2 cellular contexts compared by ENCODE assay signal in genomic region chr7:73830618-73830871, GRCh38.
TF ChIP-seq lines count a peak whose summit lies in the region.

No MANE protein-coding gene starts in this region.

TF ChIP-seq in HepG2, 621 proteins besides CTCF, POLR2A, EP300 and RAD21:
- no peak for TF ChIP-seq MTA3 (CRISPR knock-in tag; IDR thresholded peaks at IDR 0.05)
- TF ChIP-seq ZNF883 (CRISPR knock-in tag; IDR thresholded peaks at IDR 0.05; ENCODE audit: not compliant biosample characterization), result no peak
- no peak for TF ChIP-seq ZNF282 (IDR thresholded peaks at IDR 0.05; ENCODE audit: partially characterized antibody)
- no peak for TF ChIP-seq ZNF251 (CRISPR knock-in tag; IDR thresholded peaks at IDR 0.05)
- TF ChIP-seq ATF7 (IDR thresholded peaks at IDR 0.05), result no peak
- no peak for TF ChIP-seq ATF7 (CRISPR knock-in tag; IDR thresholded peaks at IDR 0.05)
- TF ChIP-seq HOMEZ (CRISPR knock-in tag; IDR thresholded peaks at IDR 0.05; ENCODE audit: low read depth), result 0 out of 2 replicates have a peak, but pooled peaks have one; percentile 3
- no peak for TF ChIP-seq GZF1 (CRISPR knock-in tag; IDR thresholded peaks at IDR 0.05)
- no peak for TF ChIP-seq ZNF792 (CRISPR knock-in tag; IDR thresholded peaks at IDR 0.05)
- TF ChIP-seq TAF15 (IDR thresholded peaks at IDR 0.05; ENCODE audit: low read depth, low read length, poor library complexity, severe bottlenecking), result no peak
- TF ChIP-seq SMAD1 (CRISPR knock-in tag; IDR thresholded peaks at IDR 0.05; ENCODE audit: borderline replicate concordance, low read depth), result peak; percentile 4; the same call in 1 of the 2 replicates
- TF ChIP-seq ZNF567 (CRISPR knock-in tag; IDR thresholded peaks at IDR 0.05; ENCODE audit: borderline replicate concordance), result 0 out of 2 replicates have a peak, but pooled peaks have one; percentile 2
- no peak for TF ChIP-seq NCOR1 (IDR thresholded peaks at IDR 0.05; ENCODE audit: borderline replicate concordance, low read length)
- TF ChIP-seq FOXA1 (IDR thresholded peaks at IDR 0.05), result no peak
- no peak for TF ChIP-seq FOXA1 (CRISPR knock-in tag; IDR thresholded peaks at IDR 0.05)
- 0 out of 2 replicates have a peak, but pooled peaks have one; percentile 47 for TF ChIP-seq ZBTB10 (CRISPR knock-in tag; IDR thresholded peaks at IDR 0.05; ENCODE audit: borderline replicate concordance)
- no peak for TF ChIP-seq ZNF296 (CRISPR knock-in tag; conservative IDR thresholded peaks at IDR 0.05)
- no peak for TF ChIP-seq AGO1 (IDR thresholded peaks at IDR 0.05; ENCODE audit: low read depth, low read length, poor library complexity, severe bottlenecking)
- no peak for TF ChIP-seq PHF5A (CRISPR knock-in tag; IDR thresholded peaks at IDR 0.05; ENCODE audit: low read depth, unreplicated experiment)
- no peak for TF ChIP-seq ZNF570 (CRISPR knock-in tag; IDR thresholded peaks at IDR 0.05; ENCODE audit: borderline replicate concordance)
- TF ChIP-seq ZNF576 (CRISPR knock-in tag; IDR thresholded peaks at IDR 0.05), result no peak
- no peak for TF ChIP-seq MAF1 (CRISPR knock-in tag; IDR thresholded peaks at IDR 0.05; ENCODE audit: borderline replicate concordance)
- TF ChIP-seq MAFK (conservative IDR thresholded peaks at IDR 0.05 in 1 of 2, IDR thresholded peaks at IDR 0.05 in 1 of 2; ENCODE audit: low read length in 2 of 2), result no peak
- TF ChIP-seq ZBTB38 (CRISPR knock-in tag; IDR thresholded peaks at IDR 0.05), result no peak
- TF ChIP-seq MIER2 (CRISPR knock-in tag; IDR thresholded peaks at IDR 0.05), result no peak
- TF ChIP-seq FOXK1 (CRISPR knock-in tag; IDR thresholded peaks at IDR 0.05; ENCODE audit: borderline replicate concordance, low read depth), result no peak
- TF ChIP-seq KLF12 (CRISPR knock-in tag; IDR thresholded peaks at IDR 0.05; ENCODE audit: borderline replicate concordance), result no peak
- TF ChIP-seq THYN1 (CRISPR knock-in tag; IDR thresholded peaks at IDR 0.05; ENCODE audit: borderline replicate concordance, low read depth), result no peak
- no peak for TF ChIP-seq MEF2D (CRISPR knock-in tag; IDR thresholded peaks at IDR 0.05)
- no peak for TF ChIP-seq AGO2 (optimal IDR thresholded peaks at IDR 0.05; ENCODE audit: low read depth, low read length)

TF ChIP-seq in HEK293T, 16 proteins besides CTCF, POLR2A, EP300 and RAD21:
- no peak for TF ChIP-seq SP1 (IDR thresholded peaks at IDR 0.05)
